In genomic region chr17:80036715-80037477, GRCh38 we compare ENCODE assay signal across 8 cellular contexts. TPM values are rescaled to one million over a fixed set of nuclear protein-coding genes. Genes with fewer than 3 reads are reported as not detected.
DNase-seq lines count a peak whose midpoint lies in the region; ATAC-seq and TF ChIP-seq lines count a peak whose summit lies in the region.

No MANE protein-coding gene starts in this region.

- no peak for TF ChIP-seq CTCF in omental fat pad (IDR thresholded peaks at IDR 0.05)

- ATAC-seq in omental fat pad (ENCODE audit: low FRiP score): peak; percentile 36

- DNase-seq in DMS79 treated with DMSO at 0.1 percent for 48 hours (lab: John Stamatoyannopoulos, UW) (peak; percentile 37), DMS79 (lab: John Stamatoyannopoulos, UW) (no peak), NCI-H69 (lab: John Stamatoyannopoulos, UW) (peak; percentile 89), globus pallidus (ENCODE audit: low spot score) (peak; percentile 21), omental fat pad (ENCODE audit: low spot score) (no peak), NCI-H226 (no peak), DMS114 treated with DMSO at 0.1 percent for 48 hours (lab: John Stamatoyannopoulos, UW; ENCODE audit: unreplicated experiment) (no peak)
- peak; percentile 35 for DNase-seq in activated naive CD4-positive, alpha-beta T cell treated with Interleukin-2 at 50 U/mL for 16 hours

RNA-seq across cellular contexts. Expression of gene CCDC40, which starts 0.5 kb away (rescaled TPM):
- 1 to 10 TPM; 3.5 to 8.8 (median 5.3) TPM for total RNA-seq in omental fat pad

RNA-seq across cellular contexts. Expression of gene TBC1D16, which starts 1.2 kb away (rescaled TPM):
- total RNA-seq in omental fat pad: 10 to 100 TPM; 46.1 to 97.9 (median 65.3) TPM

Comparison
In these comparisons a context has a peak if more than half of its experiments do, and no peak if none do; other contexts are left out.
1. DNase-seq: peak in DMS79 treated with DMSO at 0.1 percent for 48 hours (single experiment), NCI-H69 (single experiment), activated naive CD4-positive, alpha-beta T cell treated with Interleukin-2 at 50 U/mL for 16 hours (single experiment) and globus pallidus (single experiment); none in DMS79 (single experiment), omental fat pad (single experiment), NCI-H226 (single experiment) and DMS114 treated with DMSO at 0.1 percent for 48 hours (single experiment).